23 cellular contexts compared by ENCODE assay signal in genomic region chr18:36162981-36163380, GRCh38.
"Had no signal": no experiment of that assay in that cellular context is flagged by ENCODE, and none has a peak within 500 bp of the region (broad histone marks: within the 10 kb centered on the region; RNA-seq: fewer than 3 reads in every experiment).

No MANE protein-coding gene starts in this region.

- H3K4me3 Mint-ChIP-seq: mesothelial cell of epicardium; natural killer cell; neural crest cell; stimulated activated effector memory CD8-positive, alpha-beta T cell treated with anti-CD3 and anti-CD28 coated beads, Interleukin-12 subunit alpha, Interleukin-12 subunit beta, amount 100 ng/mL, for 72 hours; type B pancreatic cell had no signal

- H3K27me3 Mint-ChIP-seq: type B pancreatic cell had no signal

- H3K9me3 ChIP-seq: esophagus squamous epithelium, gastrocnemius medialis, suprapubic skin, thyroid gland had no signal

- DNase-seq: cortex of kidney; effector memory CD4-positive, alpha-beta T cell; esophagus squamous epithelium; gastrocnemius medialis; glutamatergic neuron; islet precursor cell; mammary epithelial cell; natural killer cell; posterior cingulate gyrus; right cardiac atrium; stimulated activated CD4-positive, alpha-beta T cell treated with anti-CD3 and anti-CD28 coated beads, Interleukin-2, amount 100 ng/mL, for 48 hours; stimulated activated CD8-positive, alpha-beta memory T cell treated with anti-CD3 and anti-CD28 coated beads, Interleukin-4, amount 100 ng/mL, for 48 hours; stimulated activated naive CD8-positive, alpha-beta T cell treated with anti-CD3 and anti-CD28 coated beads, Interleukin-15, Interleukin-2, amounts not matched to agents 100 U/mL and 50 U/mL, for 24 hours; thyroid gland had no signal

- H3K27ac Mint-ChIP-seq: mesothelial cell of epicardium, natural killer cell, type B pancreatic cell had no signal

- H3K4me1 ChIP-seq: gastrocnemius medialis, suprapubic skin, thyroid gland had no signal

- H3K27ac ChIP-seq: esophagus squamous epithelium, gastrocnemius medialis, suprapubic skin, thyroid gland had no signal

- H3K4me1 Mint-ChIP-seq: mesothelial cell of epicardium, natural killer cell, neural crest cell had no signal

- FAIRE-seq: endometrium, urothelium cell line had no signal

- H3K9me3 Mint-ChIP-seq: mesothelial cell of epicardium; natural killer cell; neural crest cell; stimulated activated effector memory CD8-positive, alpha-beta T cell treated with anti-CD3 and anti-CD28 coated beads, Interleukin-12 subunit alpha, Interleukin-12 subunit beta, amount 100 ng/mL, for 72 hours; type B pancreatic cell had no signal

- H3K4me3 ChIP-seq: esophagus squamous epithelium, gastrocnemius medialis, smooth muscle cell, suprapubic skin, thyroid gland had no signal

- H3K27me3 ChIP-seq: esophagus squamous epithelium, gastrocnemius medialis, suprapubic skin, thyroid gland had no signal

- ATAC-seq: gastrocnemius medialis; left lobe of liver; natural killer cell; right cardiac atrium; stimulated activated effector memory CD8-positive, alpha-beta T cell treated with anti-CD3 and anti-CD28 coated beads, Interleukin-12 subunit alpha, Interleukin-12 subunit beta, amount 100 ng/mL, for 72 hours; stimulated activated naive CD8-positive, alpha-beta T cell treated with anti-CD3 and anti-CD28 coated beads, Interleukin-15, Interleukin-2, amounts not matched to agents 100 U/mL and 50 U/mL, for 24 hours had no signal
